15 cellular contexts compared by ENCODE assay signal in the genomic region with DNA sequence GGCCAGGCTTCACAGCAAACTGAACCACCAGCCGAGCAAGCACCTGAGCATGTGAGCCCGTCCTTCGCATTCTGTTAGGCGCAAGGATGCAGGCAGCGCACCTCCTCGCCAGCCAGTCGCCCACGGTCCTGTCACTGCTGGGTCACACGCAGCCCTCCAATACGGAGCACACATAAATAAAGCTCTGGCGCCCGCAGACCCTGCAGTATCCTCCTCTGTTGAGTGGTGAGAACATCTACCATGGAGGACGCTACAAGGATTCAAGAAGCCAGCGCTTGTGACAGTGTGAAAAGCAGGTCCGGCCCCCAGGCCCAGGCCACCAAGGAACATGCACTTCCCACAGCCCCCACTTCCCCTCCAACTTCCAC. TPM values are rescaled to one million over a fixed set of nuclear protein-coding genes. Genes with fewer than 3 reads are reported as not detected.
A peak's percentile ranks its signal among the peaks of the same experiment; 100 is the strongest.
DNase-seq lines count a peak whose midpoint lies in the region; ATAC-seq, FAIRE-seq and TF ChIP-seq lines count a peak whose summit lies in the region.
"Had no signal": no experiment of that assay in that cellular context is flagged by ENCODE, and none has a peak within 500 bp of the region (broad histone marks: within the 10 kb centered on the region; RNA-seq: fewer than 3 reads in every experiment).

No MANE protein-coding gene starts in this region.

- no peaks in the 10 kb centered on the region for H3K27me3 Mint-ChIP-seq in stimulated activated naive CD8-positive, alpha-beta T cell treated with anti-CD3 and anti-CD28 coated beads, Interleukin-15, Interleukin-2, amounts not matched to agents 100 ng/mL and 50 ng/mL, for 24 hours

- no peak for TF ChIP-seq POLR2A in Peyer's patch (IDR thresholded peaks at IDR 0.05)

- H3K36me3 ChIP-seq in Peyer's patch (no peaks in the 10 kb centered on the region), keratinocyte (ENCODE audit: control insufficient read depth in 2 of 2, extremely low read depth in 1 of 2, insufficient read depth in 2 of 2, low read length in 2 of 2) (no peaks in the 10 kb centered on the region)
- H3K36me3 ChIP-seq: vagina had no signal

- peaks cover 18% of the 10 kb centered on the region for H3K36me3 Mint-ChIP-seq in stimulated activated naive CD8-positive, alpha-beta T cell treated with anti-CD3 and anti-CD28 coated beads, Interleukin-15, Interleukin-2, amounts not matched to agents 100 ng/mL and 50 ng/mL, for 24 hours (ENCODE audit: low read depth)

- H3K4me1 Mint-ChIP-seq in stimulated activated naive CD8-positive, alpha-beta T cell treated with anti-CD3 and anti-CD28 coated beads, Interleukin-15, Interleukin-2, amounts not matched to agents 100 ng/mL and 50 ng/mL, for 24 hours (ENCODE audit: low read depth) = peaks cover 86% of the 10 kb centered on the region

- FAIRE-seq in keratinocyte (lab: Jason Lieb, UNC) = no peak

- H3K27me3 ChIP-seq in Peyer's patch = no peaks in the 10 kb centered on the region
- no peaks in the 10 kb centered on the region for H3K27me3 ChIP-seq in keratinocyte (ENCODE audit: control insufficient read depth, extremely low read depth, insufficient read depth, low read length)
- H3K27me3 ChIP-seq: vagina had no signal

- no peak overlapping the region for H3K9ac ChIP-seq in keratinocyte (ENCODE audit: control insufficient read depth, extremely low read depth, insufficient read depth, low read length)

- peak overlapping the region; percentile 19 for H3K27ac Mint-ChIP-seq in stimulated activated naive CD8-positive, alpha-beta T cell treated with anti-CD3 and anti-CD28 coated beads, Interleukin-15, Interleukin-2, amounts not matched to agents 100 ng/mL and 50 ng/mL, for 24 hours

- H3K4me1 ChIP-seq in Peyer's patch (peaks cover 2 to 34% (median 29%) of the 10 kb centered on the region in 4 donors), keratinocyte (ENCODE audit: control insufficient read depth, extremely low read depth, insufficient read depth, low read length) (peaks cover 40% of the 10 kb centered on the region)

- peaks cover 74% of the 10 kb centered on the region for H3K79me2 ChIP-seq in keratinocyte (ENCODE audit: control insufficient read depth, insufficient read depth, low read length)

- dilution Hi-C loops in keratinocyte (cut with MboI; ENCODE audit: extremely low pct_ligation_motif_present, low sequenced_read_pairs) = no loop called here

- H3K4me2 ChIP-seq in keratinocyte (ENCODE audit: control insufficient read depth, extremely low read depth, insufficient read depth, low read depth, low read length) = no peak overlapping the region

- H3K9me3 ChIP-seq in Peyer's patch = no peaks in the 10 kb centered on the region
- H3K9me3 ChIP-seq in keratinocyte (ENCODE audit: control insufficient read depth, low read depth, low read length) = no peaks in the 10 kb centered on the region
- H3K9me3 ChIP-seq: vagina had no signal

- TF ChIP-seq CTCF in Peyer's patch (IDR thresholded peaks at IDR 0.05) (no peak), keratinocyte (optimal IDR thresholded peaks at IDR 0.05 in 1 of 3, IDR thresholded peaks at IDR 0.05 in 1 of 3, conservative IDR thresholded peaks at IDR 0.05 in 1 of 3; ENCODE audit: extremely low read depth in 1 of 3, insufficient read depth in 2 of 3, low read length in 3 of 3) (no peak)

- H3K9me1 ChIP-seq in keratinocyte (ENCODE audit: control insufficient read depth, extremely low read depth, insufficient read depth, low read length) = no peaks in the 10 kb centered on the region

- no peaks in the 10 kb centered on the region for H3K9me3 Mint-ChIP-seq in stimulated activated naive CD8-positive, alpha-beta T cell treated with anti-CD3 and anti-CD28 coated beads, Interleukin-15, Interleukin-2, amounts not matched to agents 100 ng/mL and 50 ng/mL, for 24 hours

- DNase-seq in stimulated activated naive CD8-positive, alpha-beta T cell treated with anti-CD3 and anti-CD28 coated beads, Interleukin-15, Interleukin-2, amounts not matched to agents 100 U/mL and 50 U/mL, for 24 hours = no peak
- peak in 1 of 3 donors; percentile 44 for DNase-seq in Peyer's patch
- DNase-seq in keratinocyte (ENCODE audit: low read depth, low spot score) = no peak
- no peak for DNase-seq in anterior cingulate cortex (lab: John Stamatoyannopoulos, UW)
- DNase-seq in SIG-M5 treated with dmso at 0.1 percent for 504 hours (lab: John Stamatoyannopoulos, UW; ENCODE audit: unreplicated experiment) = no peak
- DNase-seq: activated effector memory CD4-positive, alpha-beta T cell treated with Interleukin-2 at 50 U/mL for 16 hours; Kasumi-1; NCI-H2081 treated with DMSO at 0.1 percent for 48 hours; NK-92 treated with Interleukin-12 subunit alpha and Interleukin-12 subunit beta, amount 100 ng/mL, for 24 hours; stimulated activated CD4-positive, alpha-beta T cell treated with anti-CD3 and anti-CD28 coated beads, Interleukin-1b, Interleukin-23, amount 100 ng/mL, for 48 hours had no signal

- ATAC-seq in stimulated activated naive CD8-positive, alpha-beta T cell treated with anti-CD3 and anti-CD28 coated beads, Interleukin-15, Interleukin-2, amounts not matched to agents 100 U/mL and 50 U/mL, for 24 hours = no peak
- ATAC-seq in activated CD4-positive, CD25-positive, alpha-beta regulatory T cell treated with anti-CD3 and anti-CD28 coated beads, Interleukin-2, amount 50 U/mL, for 24 hours = no peak
- no peak for ATAC-seq in HG02623 (IDR thresholded peaks at IDR 0.05; ENCODE audit: unreplicated experiment)

- H3K4me3 Mint-ChIP-seq in stimulated activated naive CD8-positive, alpha-beta T cell treated with anti-CD3 and anti-CD28 coated beads, Interleukin-15, Interleukin-2, amounts not matched to agents 100 ng/mL and 50 ng/mL, for 24 hours = peak overlapping the region; percentile 2

- no peak overlapping the region for H2AFZ ChIP-seq in keratinocyte (ENCODE audit: control insufficient read depth, low read length)

- H3K27ac ChIP-seq in Peyer's patch (peak overlapping the region; percentile 67 to 78 (median 72)), keratinocyte (ENCODE audit: control insufficient read depth, insufficient read depth, low read length) (peak overlapping the region; percentile 45)
- H3K27ac ChIP-seq: vagina, VCaP had no signal

- H3K4me3 ChIP-seq in Peyer's patch (peak overlapping the region in 1 of 4 donors; percentile 7), keratinocyte (ENCODE audit: control insufficient read depth in 2 of 3, extremely low read depth in 1 of 3, insufficient read depth in 2 of 3, low read depth in 1 of 3, low read length in 3 of 3) (no peak overlapping the region)
- H3K4me3 ChIP-seq: vagina had no signal

- peaks cover 25% of the 10 kb centered on the region for H4K20me1 ChIP-seq in keratinocyte (ENCODE audit: control insufficient read depth, extremely low read depth, insufficient read depth, low read length)

RNA-seq across cellular contexts. Expression of a gene that starts 34.9 kb away (rescaled TPM):
- 10 to 100 TPM; 63.9 to 79.2 (median 72.4) TPM for total RNA-seq in Peyer's patch
- polyA plus RNA-seq in keratinocyte = 34.2 to 60.4 TPM (median 49.2 TPM) in 3 replicates
- polyA plus RNA-seq in keratinocyte (2011; ENCODE audit: low read depth) = 7.2 TPM
- 42.3 and 47.9 TPM in 2 replicates for polyA plus RNA-seq in keratinocyte (2011; cell fraction: cytosol; rRNA removed)
- polyA plus RNA-seq in keratinocyte (2011; cell fraction: nucleus; rRNA removed) = 34.4 and 35.2 TPM in 2 replicates
- polyA plus RNA-seq in keratinocyte (2012; ENCODE audit: low replicate concordance) = 17.1 and 63.0 TPM in 2 replicates
- polyA minus RNA-seq in keratinocyte = 60.1 to 103 TPM (median 80.4 TPM) in 3 replicates
- 69.4 TPM for polyA minus RNA-seq in keratinocyte (2011; cell fraction: cytosol; rRNA and poly(A)+ RNA removed)
- 39.7 and 54.4 TPM in 2 replicates for polyA minus RNA-seq in keratinocyte (2011; cell fraction: nucleus; rRNA and poly(A)+ RNA removed)
